9 cellular contexts compared by ENCODE assay signal in the genomic region with DNA sequence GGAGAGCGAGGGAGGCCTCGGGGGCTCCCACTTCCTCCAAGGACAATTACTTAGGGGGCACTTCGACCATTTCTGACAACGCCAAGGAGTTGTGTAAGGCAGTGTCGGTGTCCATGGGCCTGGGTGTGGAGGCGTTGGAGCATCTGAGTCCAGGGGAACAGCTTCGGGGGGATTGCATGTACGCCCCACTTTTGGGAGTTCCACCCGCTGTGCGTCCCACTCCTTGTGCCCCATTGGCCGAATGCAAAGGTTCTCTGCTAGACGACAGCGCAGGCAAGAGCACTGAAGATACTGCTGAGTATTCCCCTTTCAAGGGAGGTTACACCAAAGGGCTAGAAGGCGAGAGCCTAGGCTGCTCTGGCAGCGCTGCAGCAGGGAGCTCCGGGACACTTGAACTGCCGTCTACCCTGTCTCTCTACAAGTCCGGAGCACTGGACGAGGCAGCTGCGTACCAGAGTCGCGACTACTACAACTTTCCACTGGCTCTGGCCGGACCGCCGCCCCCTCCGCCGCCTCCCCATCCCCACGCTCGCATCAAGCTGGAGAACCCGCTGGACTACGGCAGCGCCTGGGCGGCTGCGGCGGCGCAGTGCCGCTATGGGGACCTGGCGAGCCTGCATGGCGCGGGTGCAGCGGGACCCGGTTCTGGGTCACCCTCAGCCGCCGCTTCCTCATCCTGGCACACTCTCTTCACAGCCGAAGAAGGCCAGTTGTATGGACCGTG. TPM values are rescaled to one million over a fixed set of nuclear protein-coding genes. Genes with fewer than 3 reads are reported as not detected.
DNase-seq lines count a peak whose midpoint lies in the region; ATAC-seq and TF ChIP-seq lines count a peak whose summit lies in the region.
"Had no signal": no experiment of that assay in that cellular context is flagged by ENCODE, and none has a peak within 500 bp of the region (broad histone marks: within the 10 kb centered on the region; RNA-seq: fewer than 3 reads in every experiment).

No MANE protein-coding gene starts in this region.

- peak overlapping the region; percentile 65 for H3K9ac ChIP-seq in skeletal muscle satellite cell (ENCODE audit: low read depth, low read length)

- peaks cover 5% of the 10 kb centered on the region for H3K4me1 Mint-ChIP-seq in activated CD8-positive, alpha-beta T cell treated with anti-CD3 and anti-CD28 coated beads for 36 hours (ENCODE audit: low read depth)

- no peak overlapping the region for H3K4me3 Mint-ChIP-seq in activated CD8-positive, alpha-beta T cell treated with anti-CD3 and anti-CD28 coated beads for 36 hours

- in situ Hi-C loops in HAP-1 (cut with MboI; ENCODE audit: low sequenced_read_pairs), result no loop called here

- H3K27me3 ChIP-seq in HAP-1 (ENCODE audit: low read depth) (no peaks in the 10 kb centered on the region), iPS DF 6.9 (ENCODE audit: control insufficient read depth, insufficient read depth, low read length) (no peaks in the 10 kb centered on the region), skeletal muscle satellite cell (ENCODE audit: control insufficient read depth, insufficient read depth, low read length) (no peaks in the 10 kb centered on the region)

- peak; percentile 24 for ATAC-seq in activated CD8-positive, alpha-beta T cell treated with anti-CD3 and anti-CD28 coated beads for 36 hours

- no peak overlapping the region for H3K27ac Mint-ChIP-seq in activated CD8-positive, alpha-beta T cell treated with anti-CD3 and anti-CD28 coated beads for 36 hours

- TF ChIP-seq CTCF in activated CD8-positive, alpha-beta T cell treated with anti-CD3 and anti-CD28 coated beads for 36 hours (IDR thresholded peaks at IDR 0.05), result no peak
- TF ChIP-seq CTCF in GM10266 (IDR thresholded peaks at IDR 0.05; ENCODE audit: control insufficient read depth, insufficient read depth, low read depth, missing control alignments), result no peak

- peak overlapping the region; percentile 82 for H3K4me2 ChIP-seq in skeletal muscle satellite cell (ENCODE audit: low read length)

- DNase-seq in HAP-1 (ENCODE audit: low spot score in 2 of 2) (peak; percentile 45 to 51), iPS DF 6.9 (ENCODE audit: low read depth, low spot score) (no peak), DMS79 (lab: John Stamatoyannopoulos, UW) (no peak), GM10266 (ENCODE audit: extremely low spot score) (no peak)
- no peak for DNase-seq in activated CD8-positive, alpha-beta T cell treated with anti-CD3 and anti-CD28 coated beads for 36 hours
- DNase-seq in stimulated activated CD4-positive, alpha-beta T cell treated with anti-CD3 and anti-CD28 coated beads, Interleukin-4, amount 100 ng/mL, for 24 hours, result no peak
- no peak for DNase-seq in central memory CD4-positive, alpha-beta T cell
- DNase-seq: activated CD4-positive, alpha-beta T cell treated with anti-CD3 and anti-CD28 coated beads, Interleukin-2, amount 50 U/mL, for 4 hours had no signal

- H3K4me1 ChIP-seq in HAP-1 (peaks cover 23% of the 10 kb centered on the region), iPS DF 6.9 (ENCODE audit: control insufficient read depth, insufficient read depth, low read length) (no peaks in the 10 kb centered on the region; the same call in 1 of the 2 replicates), skeletal muscle satellite cell (ENCODE audit: control insufficient read depth, insufficient read depth, low read length) (peaks cover 12% of the 10 kb centered on the region)

- CTCF ChIA-PET in activated CD8-positive, alpha-beta T cell treated with anti-CD3 and anti-CD28 coated beads for 36 hours (lab: Charles Lee), result interaction anchor here (1.2 kb wide), 1 partner anchor 9 kb away, joined by 3 read pairs; no protein-coding TSS in a partner anchor

- H3K27ac ChIP-seq in iPS DF 6.9 (ENCODE audit: low read length), result no peak overlapping the region

- no peaks in the 10 kb centered on the region for H3K9me3 Mint-ChIP-seq in activated CD8-positive, alpha-beta T cell treated with anti-CD3 and anti-CD28 coated beads for 36 hours

- H3K36me3 ChIP-seq in HAP-1 (replicated peaks) (0 out of 2 replicates have a peak, but pooled peaks cover 3% of the 10 kb centered on the region), iPS DF 6.9 (ENCODE audit: control insufficient read depth, insufficient read depth, low read length) (no peaks in the 10 kb centered on the region), skeletal muscle satellite cell (ENCODE audit: insufficient read depth, low read length) (no peaks in the 10 kb centered on the region)

- whole genome bisulfite sequencing in iPS DF 6.9 (ENCODE audit: insufficient coverage, insufficient read length), result no CpG with 5 or more reads among the region's 46 CpGs

- H3K36me3 Mint-ChIP-seq in activated CD8-positive, alpha-beta T cell treated with anti-CD3 and anti-CD28 coated beads for 36 hours (ENCODE audit: low read depth), result no peaks in the 10 kb centered on the region

- H3K4me3 ChIP-seq in HAP-1 (peak overlapping the region; percentile 66), iPS DF 6.9 (ENCODE audit: low read length) (peak overlapping the region; percentile 51; the same call in 1 of the 2 replicates), skeletal muscle satellite cell (ENCODE audit: low read length) (peak overlapping the region; percentile 78)

- POLR2A ChIA-PET in activated CD8-positive, alpha-beta T cell treated with anti-CD3 and anti-CD28 coated beads for 36 hours (lab: Charles Lee), result no interaction called here

- peaks cover 26% of the 10 kb centered on the region for H3K27me3 Mint-ChIP-seq in activated CD8-positive, alpha-beta T cell treated with anti-CD3 and anti-CD28 coated beads for 36 hours

- H3K9me3 ChIP-seq in HAP-1, result no peaks in the 10 kb centered on the region
- no peaks in the 10 kb centered on the region for H3K9me3 ChIP-seq in iPS DF 6.9 (ENCODE audit: control insufficient read depth, insufficient read depth, low read length)
- H3K9me3 ChIP-seq in skeletal muscle satellite cell (replicated peaks; ENCODE audit: low read length), result no peaks in the 10 kb centered on the region

- intact Hi-C loops in activated CD8-positive, alpha-beta T cell treated with anti-CD3 and anti-CD28 coated beads for 36 hours (cut with micrococcal nuclease), result no loop called here

RNA-seq across cellular contexts. Expression of gene AR, which starts 2.1 kb away (rescaled TPM):
- not detected for total RNA-seq in activated CD8-positive, alpha-beta T cell treated with anti-CD3 and anti-CD28 coated beads for 36 hours
- total RNA-seq in skeletal muscle satellite cell (2012; rRNA removed), result 8.3 and 9.1 TPM in 2 replicates

Comparison
In these comparisons a context has a peak if more than half of its experiments do, and no peak if none do; other contexts are left out.
1. DNase-seq: peak in HAP-1 (2 of 2); none in activated CD8-positive, alpha-beta T cell treated with anti-CD3 and anti-CD28 coated beads for 36 hours (single experiment), iPS DF 6.9 (single experiment), DMS79 (single experiment), GM10266 (single experiment), stimulated activated CD4-positive, alpha-beta T cell treated with anti-CD3 and anti-CD28 coated beads, Interleukin-4, amount 100 ng/mL, for 24 hours (single experiment) and central memory CD4-positive, alpha-beta T cell (single experiment).
2. Peak in every context shown above with its lines, with median percentiles within 50 percentile points of each other: H3K4me3 ChIP-seq.